ENCODE assay signal across 1 cellular context in the genomic region with DNA sequence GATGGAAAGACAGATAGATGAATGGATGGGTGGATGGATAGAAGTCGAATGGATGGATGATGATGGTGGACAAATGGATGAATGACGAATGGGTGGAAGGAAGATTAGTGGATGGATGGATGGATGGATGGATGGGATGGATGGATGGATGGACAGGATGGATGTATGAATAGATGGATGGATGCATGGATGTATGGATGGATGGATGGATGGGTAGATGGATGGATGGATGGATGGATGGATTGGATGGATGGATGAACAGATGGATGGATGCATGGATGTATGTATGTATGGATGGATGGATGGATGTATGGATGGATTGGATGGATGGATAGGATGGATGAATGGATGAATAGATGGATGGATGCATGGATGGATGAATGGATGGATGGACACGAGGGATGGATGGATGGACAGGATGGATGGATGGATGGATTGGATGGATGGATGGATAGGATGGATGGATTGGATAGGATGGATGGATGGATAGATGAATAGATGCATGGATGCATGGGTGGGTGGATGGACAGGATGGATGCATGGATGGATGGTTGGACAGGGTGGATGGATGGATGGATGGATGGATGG.
TF ChIP-seq lines count a peak whose summit lies in the region.

No MANE protein-coding gene starts in this region.

TF ChIP-seq in HEK293, 187 proteins besides CTCF, POLR2A, EP300 and RAD21 (continued from another document):
- TF ChIP-seq, protein P1, sequence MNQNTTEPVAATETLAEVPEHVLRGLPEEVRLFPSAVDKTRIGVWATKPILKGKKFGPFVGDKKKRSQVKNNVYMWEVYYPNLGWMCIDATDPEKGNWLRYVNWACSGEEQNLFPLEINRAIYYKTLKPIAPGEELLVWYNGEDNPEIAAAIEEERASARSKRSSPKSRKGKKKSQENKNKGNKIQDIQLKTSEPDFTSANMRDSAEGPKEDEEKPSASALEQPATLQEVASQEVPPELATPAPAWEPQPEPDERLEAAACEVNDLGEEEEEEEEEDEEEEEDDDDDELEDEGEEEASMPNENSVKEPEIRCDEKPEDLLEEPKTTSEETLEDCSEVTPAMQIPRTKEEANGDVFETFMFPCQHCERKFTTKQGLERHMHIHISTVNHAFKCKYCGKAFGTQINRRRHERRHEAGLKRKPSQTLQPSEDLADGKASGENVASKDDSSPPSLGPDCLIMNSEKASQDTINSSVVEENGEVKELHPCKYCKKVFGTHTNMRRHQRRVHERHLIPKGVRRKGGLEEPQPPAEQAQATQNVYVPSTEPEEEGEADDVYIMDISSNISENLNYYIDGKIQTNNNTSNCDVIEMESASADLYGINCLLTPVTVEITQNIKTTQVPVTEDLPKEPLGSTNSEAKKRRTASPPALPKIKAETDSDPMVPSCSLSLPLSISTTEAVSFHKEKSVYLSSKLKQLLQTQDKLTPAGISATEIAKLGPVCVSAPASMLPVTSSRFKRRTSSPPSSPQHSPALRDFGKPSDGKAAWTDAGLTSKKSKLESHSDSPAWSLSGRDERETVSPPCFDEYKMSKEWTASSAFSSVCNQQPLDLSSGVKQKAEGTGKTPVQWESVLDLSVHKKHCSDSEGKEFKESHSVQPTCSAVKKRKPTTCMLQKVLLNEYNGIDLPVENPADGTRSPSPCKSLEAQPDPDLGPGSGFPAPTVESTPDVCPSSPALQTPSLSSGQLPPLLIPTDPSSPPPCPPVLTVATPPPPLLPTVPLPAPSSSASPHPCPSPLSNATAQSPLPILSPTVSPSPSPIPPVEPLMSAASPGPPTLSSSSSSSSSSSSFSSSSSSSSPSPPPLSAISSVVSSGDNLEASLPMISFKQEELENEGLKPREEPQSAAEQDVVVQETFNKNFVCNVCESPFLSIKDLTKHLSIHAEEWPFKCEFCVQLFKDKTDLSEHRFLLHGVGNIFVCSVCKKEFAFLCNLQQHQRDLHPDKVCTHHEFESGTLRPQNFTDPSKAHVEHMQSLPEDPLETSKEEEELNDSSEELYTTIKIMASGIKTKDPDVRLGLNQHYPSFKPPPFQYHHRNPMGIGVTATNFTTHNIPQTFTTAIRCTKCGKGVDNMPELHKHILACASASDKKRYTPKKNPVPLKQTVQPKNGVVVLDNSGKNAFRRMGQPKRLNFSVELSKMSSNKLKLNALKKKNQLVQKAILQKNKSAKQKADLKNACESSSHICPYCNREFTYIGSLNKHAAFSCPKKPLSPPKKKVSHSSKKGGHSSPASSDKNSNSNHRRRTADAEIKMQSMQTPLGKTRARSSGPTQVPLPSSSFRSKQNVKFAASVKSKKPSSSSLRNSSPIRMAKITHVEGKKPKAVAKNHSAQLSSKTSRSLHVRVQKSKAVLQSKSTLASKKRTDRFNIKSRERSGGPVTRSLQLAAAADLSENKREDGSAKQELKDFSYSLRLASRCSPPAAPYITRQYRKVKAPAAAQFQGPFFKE (tag by site-specific recombination; IDR thresholded peaks at IDR 0.05; ENCODE audit: borderline replicate concordance), result no peak
- TF ChIP-seq IKZF3 (tag by site-specific recombination; IDR thresholded peaks at IDR 0.05), result peak; percentile 21; the same call in 1 of the 2 replicates
